ENCODE assay signal across 29 cellular contexts in the genomic region with DNA sequence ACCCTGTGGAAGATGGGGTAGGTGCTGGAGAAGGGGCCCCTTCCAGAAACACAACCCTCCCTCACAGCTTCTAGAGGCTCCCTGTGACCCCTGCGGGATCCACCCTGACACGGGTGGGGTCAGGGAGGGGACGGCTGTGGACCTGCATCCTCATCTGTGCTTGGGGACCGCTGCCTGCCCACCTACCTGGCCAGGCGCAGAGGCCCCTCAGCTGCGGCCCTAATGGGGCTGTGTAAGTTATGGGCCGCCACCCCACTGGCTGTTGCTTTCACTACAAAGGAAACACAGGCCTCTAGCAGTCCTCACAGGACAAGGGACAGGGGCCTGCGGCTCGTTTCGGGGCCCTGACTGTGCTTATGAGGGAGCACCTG. TPM values are rescaled to one million over a fixed set of nuclear protein-coding genes. Genes with fewer than 3 reads are reported as not detected.
"Had no signal": no experiment of that assay in that cellular context is flagged by ENCODE, and none has a peak within 500 bp of the region (broad histone marks: within the 10 kb centered on the region; RNA-seq: fewer than 3 reads in every experiment).

No MANE protein-coding gene starts in this region.

- ATAC-seq: activated CD8-positive, alpha-beta T cell treated with anti-CD3 and anti-CD28 coated beads for 36 hours; activated T-cell treated with anti-CD3 and anti-CD28 coated beads, Interleukin-2, amount 50 U/mL, for 72 hours had no signal

- DNase-seq: activated CD4-positive, alpha-beta T cell treated with anti-CD3 and anti-CD28 coated beads, Interleukin-2, amount 10 ng/mL, durations not matched to agents 24 days and 14 days; activated CD4-positive, alpha-beta T cell treated with anti-CD3 and anti-CD28 coated beads, Interleukin-2, amount 50 U/mL, for 4 hours; activated CD8-positive, alpha-beta T cell treated with anti-CD3 and anti-CD28 coated beads for 36 hours; activated gamma-delta T cell; activated naive CD4-positive, alpha-beta T cell treated with Interleukin-2 at 50 U/mL for 16 hours; activated naive CD8-positive, alpha-beta T cell treated with anti-CD3 and anti-CD28 coated beads, Interleukin-2, amount 10 ng/mL, durations not matched to agents 7 days and 5 days; activated T-cell treated with anti-CD3 and anti-CD28 coated beads, Interleukin-2, amount 50 U/mL, for 1 hour; activated T-cell treated with anti-CD3 and anti-CD28 coated beads, Interleukin-2, amount 50 U/mL, for 72 hours; amygdala; Kasumi-1; KG1; MG63; NCI-H1048; NCI-H1105 treated with DMSO at 0.1 percent for 48 hours; NCI-H1436; NCI-H1694; NCI-H1930; NCI-H2081 treated with DMSO at 0.1 percent for 48 hours; NCI-H226; NCI-H524 treated with DMSO at 0.1 percent for 48 hours; PC-9; SHP77; SJCRH30; T1000 had no signal

- H3K9me3 ChIP-seq: ascending aorta, MG63, SJCRH30 had no signal

- H3K27me3 ChIP-seq: ascending aorta, cardiac muscle cell, MG63, SJCRH30 had no signal

- H3K27ac ChIP-seq: ascending aorta, cardiac muscle cell, PC-9, SJCRH30, SK-N-MC had no signal

- H3K4me3 ChIP-seq: ascending aorta, cardiac muscle cell, MG63, PC-9, SJCRH30, SK-N-MC had no signal

RNA-seq across cellular contexts. Expression of gene CTXN1, which starts 7.0 kb away (rescaled TPM):
- total RNA-seq: activated naive CD8-positive, alpha-beta T cell treated with anti-CD3 and anti-CD28 coated beads, Interleukin-2, amount 10 ng/mL, durations not matched to agents 7 days and 5 days; ascending aorta; T-helper 1 cell treated with Interleukin-12 subunit alpha and Interleukin-12 subunit beta and Interleukin-4 antibody, amounts not matched to agents 30 ng/mL and 1 ng/mL, for 36 hours; T-helper 2 cell treated with Interferon-gamma antibody and Interleukin-4, amounts not matched to agents 100 ng/mL and 5 ng/mL, for 36 hours had no signal

RNA-seq across cellular contexts. Expression of gene TGFBR3L, which starts 18.3 kb away (rescaled TPM):
- total RNA-seq: SJCRH30 had no signal
